ENCODE assay signal across 8 cellular contexts in the genomic region with DNA sequence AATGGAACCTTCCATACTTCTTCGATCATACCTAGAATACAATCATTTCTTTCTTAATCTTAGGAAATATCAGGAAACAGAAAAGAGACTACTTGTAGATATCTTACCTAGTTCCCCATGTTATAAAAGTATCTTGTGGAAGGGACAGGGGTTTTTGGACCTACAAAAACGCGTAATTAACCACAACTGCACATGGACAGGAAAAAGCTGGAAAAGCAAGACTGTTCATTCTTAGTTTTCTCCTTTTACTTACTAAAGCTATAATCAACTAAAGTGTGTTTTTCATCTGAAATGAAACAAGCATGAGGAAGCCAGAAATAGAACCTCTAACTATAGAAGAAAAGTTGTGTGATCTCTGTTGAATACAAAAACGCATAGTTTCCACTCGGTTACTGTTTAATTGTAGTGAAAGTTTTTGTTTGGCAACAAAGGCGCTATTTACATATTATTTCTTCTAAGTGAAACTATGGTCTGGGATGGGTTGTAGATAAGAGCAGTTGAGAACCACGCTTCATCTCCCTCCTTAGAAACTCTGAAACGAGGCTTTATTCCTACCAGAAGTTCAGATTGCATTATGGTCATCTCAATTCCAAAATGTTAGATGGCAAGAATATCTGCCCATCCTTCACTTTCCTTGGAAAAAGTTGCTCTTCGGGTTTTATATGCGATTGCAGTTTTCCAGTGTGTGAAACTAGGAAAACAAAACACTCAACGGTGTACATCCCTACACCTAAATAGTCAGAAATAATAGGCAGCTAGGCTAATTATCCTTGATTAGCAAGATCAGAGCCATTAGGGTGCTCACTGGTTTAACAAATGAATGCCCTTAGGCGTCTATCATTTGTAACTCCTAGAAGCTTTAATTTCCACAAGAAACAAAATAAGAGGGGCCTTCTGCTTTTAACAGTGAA. TPM values are rescaled to one million over a fixed set of nuclear protein-coding genes. Genes with fewer than 3 reads are reported as not detected.
DNase-seq lines count a peak whose midpoint lies in the region; ATAC-seq, FAIRE-seq and TF ChIP-seq lines count a peak whose summit lies in the region.

No MANE protein-coding gene starts in this region.

- H3K9me3 Mint-ChIP-seq in astrocyte (ENCODE audit: unreplicated experiment) = no peaks in the 10 kb centered on the region

- H3K4me3 ChIP-seq in BJ (ENCODE audit: low read depth, low read length) (peak overlapping the region; percentile 70), astrocyte (ENCODE audit: insufficient read depth, low read depth, low read length) (peak overlapping the region; percentile 83), mesenchymal stem cell (ENCODE audit: insufficient read depth in 1 of 2, low read depth in 1 of 2, low read length in 2 of 2) (peak overlapping the region; percentile 72 to 85)

- H4K20me1 ChIP-seq in astrocyte (ENCODE audit: insufficient read depth, low read length) = peaks cover 22% of the 10 kb centered on the region

- no peak overlapping the region for H4K91ac ChIP-seq in mesenchymal stem cell (ENCODE audit: low read length)

- H3K9ac ChIP-seq in astrocyte (ENCODE audit: low read length) = peak overlapping the region; percentile 96
- peak overlapping the region; percentile 91 for H3K9ac ChIP-seq in mesenchymal stem cell (ENCODE audit: low read length)

- H3K18ac ChIP-seq in mesenchymal stem cell (ENCODE audit: low read depth in 1 of 2, low read length in 2 of 2) = peak overlapping the region in 1 of 2 experiments; percentile 55

- TF ChIP-seq CTCF in BJ (IDR thresholded peaks at IDR 0.05; ENCODE audit: insufficient read depth, low read depth, low read length) (no peak), astrocyte (IDR thresholded peaks at IDR 0.05; ENCODE audit: insufficient read depth, low read depth, low read length) (no peak)

- H3K36me3 Mint-ChIP-seq in astrocyte (ENCODE audit: low read depth, unreplicated experiment) = peaks cover 4% of the 10 kb centered on the region

- peak overlapping the region; percentile 88 for H3K4me2 ChIP-seq in astrocyte (ENCODE audit: low read length)
- H3K4me2 ChIP-seq in mesenchymal stem cell (ENCODE audit: low read length, poor library complexity, severe bottlenecking) = peak overlapping the region; percentile 76

- H2AFZ ChIP-seq in astrocyte (ENCODE audit: low read depth, low read length) (peak overlapping the region; percentile 89), mesenchymal stem cell (ENCODE audit: low read depth, low read length) (no peak overlapping the region)

- no peaks in the 10 kb centered on the region for H3K27me3 Mint-ChIP-seq in astrocyte (ENCODE audit: low read depth, unreplicated experiment)

- H2BK12ac ChIP-seq in mesenchymal stem cell (ENCODE audit: low read length in 2 of 2) = no peak overlapping the region

- peak overlapping the region in 1 of 2 experiments; percentile 27 for H3K14ac ChIP-seq in mesenchymal stem cell (ENCODE audit: low read length in 2 of 2)

- peak overlapping the region; percentile 97 for H3K27ac Mint-ChIP-seq in astrocyte (ENCODE audit: unreplicated experiment)

- no peaks in the 10 kb centered on the region; the same call in 1 of the 2 replicates for H3K36me3 ChIP-seq in BJ (ENCODE audit: control insufficient read depth, insufficient read depth, low read length)
- peaks cover 9% of the 10 kb centered on the region for H3K36me3 ChIP-seq in astrocyte (ENCODE audit: insufficient read depth, low read length)
- H3K36me3 ChIP-seq in mesenchymal stem cell (ENCODE audit: control insufficient read depth in 1 of 2, insufficient read depth in 2 of 2, low read depth in 1 of 2, low read length in 2 of 2) = peaks cover 3 to 9% of the 10 kb centered on the region in 2 experiments

- H3K27ac ChIP-seq in astrocyte (ENCODE audit: low read depth, low read length) (peak overlapping the region; percentile 86), mesenchymal stem cell (ENCODE audit: low read length, poor library complexity, severe bottlenecking) (peak overlapping the region; percentile 60)

- H2AK5ac ChIP-seq in mesenchymal stem cell (ENCODE audit: low read length, severe bottlenecking) = no peak overlapping the region

- CTCF ChIA-PET in BJ (lab: Yijun Ruan, JAX) = interaction anchor here (0.6 to 0.8 kb wide), 4 partner anchors 13 to 315 kb away, joined by 3 to 5 read pairs (median 3); no protein-coding TSS in a partner anchor

- no peak overlapping the region for H4K8ac ChIP-seq in mesenchymal stem cell (ENCODE audit: low read length)

- H3K4ac ChIP-seq in mesenchymal stem cell (ENCODE audit: low read depth in 1 of 2, low read length in 2 of 2) = peak overlapping the region; percentile 11 to 31

- POLR2A ChIA-PET in BJ (lab: Charles Lee) = no interaction called here

- H3K9me3 ChIP-seq in astrocyte (ENCODE audit: insufficient read depth, low read depth, low read length) (no peaks in the 10 kb centered on the region), mesenchymal stem cell (ENCODE audit: control insufficient read depth, low read length) (no peaks in the 10 kb centered on the region)

- H3K4me1 ChIP-seq in astrocyte (ENCODE audit: insufficient read depth, low read length) (peaks cover 32% of the 10 kb centered on the region), mesenchymal stem cell (ENCODE audit: control insufficient read depth, insufficient read depth, low read depth, low read length) (peaks cover 4% of the 10 kb centered on the region)

- DNase-seq in BJ (ENCODE audit: low read depth) (no peak), astrocyte (ENCODE audit: low read depth) (no peak), mesenchymal stem cell (peak; percentile 50), epidermal melanocyte (ENCODE audit: insufficient read length, low spot score) (no peak), RKO (ENCODE audit: low spot score) (no peak)

- H3K4me1 Mint-ChIP-seq in astrocyte (ENCODE audit: low read depth, unreplicated experiment) = peaks cover 28% of the 10 kb centered on the region

- H3K79me1 ChIP-seq in mesenchymal stem cell (replicated peaks; ENCODE audit: low read length, poor library complexity, severe bottlenecking) = peaks cover 4% of the 10 kb centered on the region

- H3K27me3 ChIP-seq in BJ (ENCODE audit: control insufficient read depth, insufficient read depth, low read length) = no peaks in the 10 kb centered on the region
- no peaks in the 10 kb centered on the region for H3K27me3 ChIP-seq in astrocyte (ENCODE audit: insufficient read depth, low read length)
- H3K27me3 ChIP-seq in mesenchymal stem cell (ENCODE audit: control insufficient read depth in 1 of 2, insufficient read depth in 1 of 2, low read length in 2 of 2) = no peaks in the 10 kb centered on the region

- 3% methylated on average over 6 of the region's 12 CpGs for WGBS in mesenchymal stem cell

- H3K79me2 ChIP-seq in astrocyte (ENCODE audit: insufficient read depth, low read length) = peaks cover 60% of the 10 kb centered on the region

- ATAC-seq in HG02870 (IDR thresholded peaks at IDR 0.05; ENCODE audit: unreplicated experiment) (peak; percentile 22), HG02610 (IDR thresholded peaks at IDR 0.05; ENCODE audit: unreplicated experiment) (no peak), HG02678 (IDR thresholded peaks at IDR 0.05; ENCODE audit: unreplicated experiment) (no peak)

- FAIRE-seq in astrocyte (lab: Jason Lieb, UNC) = no peak

- H3K23ac ChIP-seq in mesenchymal stem cell (ENCODE audit: low read length in 2 of 2) = no peak overlapping the region

- H2BK5ac ChIP-seq in mesenchymal stem cell (ENCODE audit: low read depth, low read length, poor library complexity, severe bottlenecking) = no peak overlapping the region

- peak overlapping the region; percentile 85 for H2BK120ac ChIP-seq in mesenchymal stem cell (ENCODE audit: low read depth, low read length)

- H2BK15ac ChIP-seq in mesenchymal stem cell (ENCODE audit: low read depth, poor library complexity, severe bottlenecking) = no peak overlapping the region

- H3K4me3 Mint-ChIP-seq in astrocyte (ENCODE audit: unreplicated experiment) = peak overlapping the region; percentile 91

RNA-seq across cellular contexts. Expression of gene BCAT1, which starts 1.1 kb away (rescaled TPM):
- polyA plus RNA-seq in BJ (2011; rRNA removed) = 13.2 and 23.8 TPM in 2 replicates
- 35.7 and 66.4 TPM in 2 replicates for polyA minus RNA-seq in BJ (2011; rRNA and poly(A)+ RNA removed)
- 459 and 476 TPM in 2 replicates for total RNA-seq in astrocyte
- 65.2 TPM for polyA plus RNA-seq in mesenchymal stem cell (2013, experiment 1 of 2)
- 68.3 TPM for polyA plus RNA-seq in mesenchymal stem cell (2013, experiment 2 of 2)
